Comparison of ENCODE assay signal across 21 cellular contexts in genomic region chr3:61248496-61248895, GRCh38. TPM values are rescaled to one million over a fixed set of nuclear protein-coding genes. Genes with fewer than 3 reads are reported as not detected.
DNase-seq lines count a peak whose midpoint lies in the region; ATAC-seq and TF ChIP-seq lines count a peak whose summit lies in the region.
"Had no signal": no experiment of that assay in that cellular context is flagged by ENCODE, and none has a peak within 500 bp of the region (broad histone marks: within the 10 kb centered on the region; RNA-seq: fewer than 3 reads in every experiment).

No MANE protein-coding gene starts in this region.

- H3K9me3 Mint-ChIP-seq in CD4-positive, alpha-beta T cell = no peaks in the 10 kb centered on the region
- no peaks in the 10 kb centered on the region for H3K9me3 Mint-ChIP-seq in Calu3 (ENCODE audit: low read depth, unreplicated experiment)
- H3K9me3 Mint-ChIP-seq: CD4-positive, alpha-beta memory T cell had no signal

- no TSS peak for BruUV-seq in Calu3 (replicated peaks; lab: Mats Ljungman, UMichigan)

- H3K36me3 Mint-ChIP-seq in CD4-positive, alpha-beta T cell (ENCODE audit: low read depth) = no peaks in the 10 kb centered on the region
- H3K36me3 Mint-ChIP-seq in Calu3 (ENCODE audit: insufficient read depth, unreplicated experiment) = peaks cover 25% of the 10 kb centered on the region
- H3K36me3 Mint-ChIP-seq: CD14-positive monocyte had no signal

- H3K36me3 ChIP-seq in WERI-Rb-1 = no peaks in the 10 kb centered on the region
- H3K36me3 ChIP-seq: BE2C; BLaER1 treated with 17β-estradiol and CSF1 and Interleukin-3, amounts not matched to agents 10 nM and 100 nM had no signal

- H3K27me3 Mint-ChIP-seq in CD4-positive, alpha-beta T cell = no peaks in the 10 kb centered on the region
- H3K27me3 Mint-ChIP-seq in Calu3 (ENCODE audit: unreplicated experiment) = no peaks in the 10 kb centered on the region

- ATAC-seq in CD4-positive, alpha-beta T cell (ENCODE audit: poor library complexity) = no peak
- no peak for ATAC-seq in esophagus mucosa
- ATAC-seq: A549, HCT116 had no signal

- DNase-seq in CD4-positive, alpha-beta T cell = no peak
- DNase-seq in WERI-Rb-1 (no peak), inferior parietal cortex (ENCODE audit: extremely low spot score) (peak; percentile 23), superior temporal gyrus (ENCODE audit: extremely low spot score) (peak; percentile 58), Calu3 (no peak)
- DNase-seq in activated CD8-positive, alpha-beta memory T cell treated with anti-CD3 and anti-CD28 coated beads, Interleukin-2, amount 50 U/mL, for 48 hours = no peak
- DNase-seq: 8988T; ACHN; AML-193; BE2C; CD4-positive, alpha-beta memory T cell; COR-L47; DMS153; DND-41; GM23248; H7 had no signal

- H3K4me1 Mint-ChIP-seq in CD4-positive, alpha-beta T cell (ENCODE audit: low read depth) = peaks cover 28% of the 10 kb centered on the region
- peaks cover 13% of the 10 kb centered on the region for H3K4me1 Mint-ChIP-seq in Calu3 (ENCODE audit: low read depth, unreplicated experiment)

- no peak overlapping the region for H3K27ac ChIP-seq in CD4-positive, alpha-beta T cell (ENCODE audit: low read depth, low read length)
- H3K27ac ChIP-seq in WERI-Rb-1 = peak overlapping the region; percentile 59
- H3K27ac ChIP-seq: A549; BLaER1 treated with 17β-estradiol and CSF1 and Interleukin-3, amounts not matched to agents 10 nM and 100 nM; GM23248 had no signal

- intact Hi-C loops in CD4-positive, alpha-beta T cell (cut with DNase I, micrococcal nuclease) = loop anchor here in 1 of 2 experiments (10.0 kb wide), 1 partner anchor 1794 kb away; no protein-coding TSS in a partner anchor
- intact Hi-C loops in Calu3 (cut with micrococcal nuclease; ENCODE audit: unreplicated experiment) = no loop called here

- CTCF ChIA-PET in CD4-positive, alpha-beta T cell (lab: Charles Lee) = no interaction called here
- CTCF ChIA-PET in Calu3 (lab: Charles Lee) = no interaction called here

- H3K27me3 ChIP-seq in CD4-positive, alpha-beta T cell (ENCODE audit: control insufficient read depth, insufficient read depth, low read length) = no peaks in the 10 kb centered on the region
- no peaks in the 10 kb centered on the region for H3K27me3 ChIP-seq in WERI-Rb-1 (ENCODE audit: insufficient read depth, low read depth, severe bottlenecking)
- H3K27me3 ChIP-seq: BE2C; BLaER1 treated with 17β-estradiol and CSF1 and Interleukin-3, amounts not matched to agents 10 nM and 100 nM had no signal

- POLR2A ChIA-PET in CD4-positive, alpha-beta T cell (lab: Charles Lee) = no interaction called here

- H3K4me3 Mint-ChIP-seq in CD4-positive, alpha-beta T cell = peak overlapping the region; percentile 18
- H3K4me3 Mint-ChIP-seq in Calu3 (ENCODE audit: low read depth, unreplicated experiment) = no peak overlapping the region
- H3K4me3 Mint-ChIP-seq: CD14-positive monocyte; CD4-positive, alpha-beta memory T cell had no signal

- no peak overlapping the region for H3K27ac Mint-ChIP-seq in CD4-positive, alpha-beta T cell
- H3K27ac Mint-ChIP-seq in Calu3 (ENCODE audit: unreplicated experiment) = no peak overlapping the region
- H3K27ac Mint-ChIP-seq: CD14-positive monocyte; CD4-positive, alpha-beta memory T cell had no signal

- TF ChIP-seq CTCF in CD4-positive, alpha-beta T cell (IDR thresholded peaks at IDR 0.05) = no peak
- TF ChIP-seq CTCF in WERI-Rb-1 (IDR thresholded peaks at IDR 0.05; ENCODE audit: low read depth, low read length) (no peak), Calu3 (IDR thresholded peaks at IDR 0.05; ENCODE audit: unreplicated experiment) (no peak)

- no peak overlapping the region for H3K4me3 ChIP-seq in WERI-Rb-1 (ENCODE audit: low read depth, low read length)
- H3K4me3 ChIP-seq: A549; BLaER1 treated with 17β-estradiol and CSF1 and Interleukin-3, amounts not matched to agents 10 nM and 100 nM; GM23248 had no signal

- H3K9me3 ChIP-seq in CD4-positive, alpha-beta T cell (ENCODE audit: control insufficient read depth, low read length) = no peaks in the 10 kb centered on the region
- H3K9me3 ChIP-seq in WERI-Rb-1 (ENCODE audit: severe bottlenecking) = no peaks in the 10 kb centered on the region
- H3K9me3 ChIP-seq: A549; BE2C; BLaER1 treated with 17β-estradiol and CSF1 and Interleukin-3, amounts not matched to agents 10 nM and 100 nM had no signal

RNA-seq across cellular contexts. Expression of gene FHIT, which starts 2.8 kb away (rescaled TPM):
- total RNA-seq in CD4-positive, alpha-beta T cell = 10 to 100 TPM; 86.0 to 90.6 TPM
- total RNA-seq in esophagus mucosa = 10.5 TPM
- total RNA-seq in Calu3 (2022) = 6.2 and 8.0 TPM in 2 replicates

Comparison
In these comparisons a context has a peak if more than half of its experiments do, and no peak if none do; other contexts are left out.
1. DNase-seq: peak in inferior parietal cortex (single experiment) and superior temporal gyrus (single experiment); none in CD4-positive, alpha-beta T cell (0 of 10), WERI-Rb-1 (single experiment), activated CD8-positive, alpha-beta memory T cell treated with anti-CD3 and anti-CD28 coated beads, Interleukin-2, amount 50 U/mL, for 48 hours (single experiment) and Calu3 (single experiment).